Comparison of ENCODE assay signal across 8 cellular contexts in the genomic region with DNA sequence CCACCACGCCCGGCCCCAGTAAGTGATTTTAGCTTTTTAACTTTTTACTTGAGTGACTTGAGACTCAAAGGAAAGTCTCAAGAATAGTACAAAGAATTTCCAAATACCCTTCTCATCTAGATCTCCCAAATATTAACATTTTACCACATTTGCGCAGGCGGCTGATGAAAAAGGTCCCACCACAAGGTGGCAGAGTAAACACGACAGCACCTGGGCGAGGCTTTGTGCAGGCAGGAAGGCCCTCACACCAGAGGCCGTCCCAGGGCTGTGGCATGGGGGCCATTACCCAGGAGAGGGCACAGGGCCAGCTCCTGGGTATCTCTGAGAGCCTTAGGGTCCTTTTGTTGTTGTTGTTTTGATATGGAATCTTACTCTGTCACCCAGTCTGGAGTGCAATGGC. TPM values are rescaled to one million over a fixed set of nuclear protein-coding genes. Genes with fewer than 3 reads are reported as not detected.
A peak's percentile ranks its signal among the peaks of the same experiment; 100 is the strongest.
DNase-seq lines count a peak whose midpoint lies in the region; ATAC-seq and TF ChIP-seq lines count a peak whose summit lies in the region.

No MANE protein-coding gene starts in this region.

- TF ChIP-seq CTCF in Loucy (conservative IDR thresholded peaks at IDR 0.05; ENCODE audit: low read length), result peak; percentile 65

- no peaks in the 10 kb centered on the region for H3K9me3 ChIP-seq in Loucy (ENCODE audit: insufficient read depth, low read depth, low read length)

- no peaks in the 10 kb centered on the region for H3K79me2 ChIP-seq in Loucy (ENCODE audit: insufficient read depth, low read length)

- peak; percentile 2 for DNase-seq in NCI-H1694 treated with DMSO at 0.1 percent for 48 hours (lab: John Stamatoyannopoulos, UW)
- DNase-seq in NCI-H1694 (lab: John Stamatoyannopoulos, UW), result no peak
- peak; percentile 16 for DNase-seq in amniotic epithelial cell (ENCODE audit: low read depth)
- peak; percentile 52 to 66 for DNase-seq in lung microvascular endothelial cell (ENCODE audit: low read depth in 2 of 2)
- DNase-seq in effector CD4-positive, alpha-beta T cell, result no peak
- no peak for DNase-seq in AG20443 (ENCODE audit: low spot score)

- H3F3A ChIP-seq in Loucy (ENCODE audit: low read depth), result no peaks in the 10 kb centered on the region

- H3K4me2 ChIP-seq in Loucy (ENCODE audit: low read depth, low read length, poor library complexity, severe bottlenecking), result no peak overlapping the region

- peak overlapping the region; percentile 64; the same call in 1 of the 2 replicates for H2AFZ ChIP-seq in Loucy (ENCODE audit: low read length)

- ATAC-seq in GM18519 (IDR thresholded peaks at IDR 0.05; ENCODE audit: low FRiP score, unreplicated experiment), result no peak

- H3K9ac ChIP-seq in Loucy (ENCODE audit: low read depth, low read length, poor library complexity, severe bottlenecking), result no peak overlapping the region

- no peak overlapping the region for H3K4me3 ChIP-seq in Loucy (ENCODE audit: low read length, poor library complexity, severe bottlenecking)

- H3K27me3 ChIP-seq in Loucy (ENCODE audit: insufficient read depth, low read length, poor library complexity, severe bottlenecking), result no peaks in the 10 kb centered on the region

- no peaks in the 10 kb centered on the region for H4K20me1 ChIP-seq in Loucy (ENCODE audit: insufficient read depth, low read length, poor library complexity, severe bottlenecking)

- no peaks in the 10 kb centered on the region for H3K4me1 ChIP-seq in Loucy (ENCODE audit: insufficient read depth, low read length, poor library complexity, severe bottlenecking)

- no peaks in the 10 kb centered on the region for H3K9me2 ChIP-seq in Loucy (replicated peaks; ENCODE audit: low read depth, low read length)

- H3K36me3 ChIP-seq in Loucy (ENCODE audit: insufficient read depth, low read length), result no peaks in the 10 kb centered on the region

RNA-seq across cellular contexts. Expression of a gene that starts 50.0 kb away (rescaled TPM):
- 54.0 and 63.7 TPM in 2 replicates for total RNA-seq in lung microvascular endothelial cell

Comparison
In these comparisons a context has a peak if more than half of its experiments do, and no peak if none do; other contexts are left out.
1. DNase-seq: peak in NCI-H1694 treated with DMSO at 0.1 percent for 48 hours (single experiment), amniotic epithelial cell (single experiment) and lung microvascular endothelial cell (2 of 2); none in NCI-H1694 (single experiment), effector CD4-positive, alpha-beta T cell (single experiment) and AG20443 (single experiment).